8 cellular contexts compared by ENCODE assay signal in genomic region chr14:68248481-68249255, GRCh38.
A peak's percentile ranks its signal among the peaks of the same experiment; 100 is the strongest.
DNase-seq lines count a peak whose midpoint lies in the region; ATAC-seq and TF ChIP-seq lines count a peak whose summit lies in the region.

No MANE protein-coding gene starts in this region.

- ATAC-seq in GM18868 (IDR thresholded peaks at IDR 0.05; ENCODE audit: unreplicated experiment), result peak; percentile 48
- ATAC-seq in HG03571 (IDR thresholded peaks at IDR 0.05; ENCODE audit: unreplicated experiment), result no peak
- no peak for ATAC-seq in GM21515 (IDR thresholded peaks at IDR 0.05; ENCODE audit: unreplicated experiment)

- in situ Hi-C loops in astrocyte of the cerebellum (cut with HindIII; ENCODE audit: low sequenced_read_pairs), result no loop called here

- H3K4me3 ChIP-seq in astrocyte of the cerebellum (ENCODE audit: low read depth, low read length), result no peak overlapping the region
- no peak overlapping the region for H3K4me3 ChIP-seq in right atrium auricular region

- no peaks in the 10 kb centered on the region for H3K9me3 ChIP-seq in right atrium auricular region

- TF ChIP-seq CTCF in astrocyte of the cerebellum (IDR thresholded peaks at IDR 0.05; ENCODE audit: low read depth, low read length, missing control alignments) (peak; percentile 49), right atrium auricular region (IDR thresholded peaks at IDR 0.05) (peak; percentile 62 to 74)

- H3K36me3 ChIP-seq in right atrium auricular region, result no peaks in the 10 kb centered on the region

- DNase-seq in CD1c-positive myeloid dendritic cell (ENCODE audit: extremely low spot score) (peak; percentile 59), NCI-H2171 treated with DMSO at 0.1 percent for 48 hours (lab: John Stamatoyannopoulos, UW) (peak; percentile 72), astrocyte of the cerebellum (ENCODE audit: low read depth) (peak; percentile 78), right atrium auricular region (ENCODE audit: low spot score) (peak; percentile 61), retina (peak; percentile 74)

- H3K27ac ChIP-seq in right atrium auricular region, result peak overlapping the region; percentile 85 to 87

- peaks cover 4 to 81% of the 10 kb centered on the region in 2 donors for H3K4me1 ChIP-seq in right atrium auricular region

- H3K27me3 ChIP-seq in right atrium auricular region, result no peaks in the 10 kb centered on the region
